In the genomic region with DNA sequence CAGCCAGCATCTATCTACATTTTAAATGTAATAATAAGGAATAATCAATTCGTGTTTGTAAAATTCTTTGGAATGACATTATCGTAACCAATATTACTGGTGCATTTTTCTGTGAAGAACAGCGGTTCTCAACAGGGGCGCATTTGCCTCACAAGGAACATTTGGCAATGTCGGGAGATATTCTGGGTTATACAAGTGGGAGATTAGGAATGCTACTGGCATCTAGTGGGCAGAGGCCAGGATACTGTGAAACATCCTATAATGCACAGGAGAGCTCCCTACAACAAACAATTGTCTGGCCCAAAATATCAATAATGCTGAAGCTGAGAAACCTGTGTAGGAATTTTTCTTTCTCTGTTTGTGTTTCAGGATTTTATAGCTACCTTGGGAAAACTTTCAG, we compare ENCODE assay signal across 2 cellular contexts.
TF ChIP-seq lines count a peak whose summit lies in the region.

No MANE protein-coding gene starts in this region.

TF ChIP-seq in A549, 52 proteins besides CTCF, POLR2A, EP300 and RAD21:
- TF ChIP-seq, protein P1, sequence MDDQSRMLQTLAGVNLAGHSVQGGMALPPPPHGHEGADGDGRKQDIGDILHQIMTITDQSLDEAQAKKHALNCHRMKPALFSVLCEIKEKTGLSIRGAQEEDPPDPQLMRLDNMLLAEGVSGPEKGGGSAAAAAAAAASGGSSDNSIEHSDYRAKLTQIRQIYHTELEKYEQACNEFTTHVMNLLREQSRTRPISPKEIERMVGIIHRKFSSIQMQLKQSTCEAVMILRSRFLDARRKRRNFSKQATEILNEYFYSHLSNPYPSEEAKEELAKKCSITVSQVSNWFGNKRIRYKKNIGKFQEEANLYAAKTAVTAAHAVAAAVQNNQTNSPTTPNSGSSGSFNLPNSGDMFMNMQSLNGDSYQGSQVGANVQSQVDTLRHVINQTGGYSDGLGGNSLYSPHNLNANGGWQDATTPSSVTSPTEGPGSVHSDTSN (IDR thresholded peaks at IDR 0.05), result no peak
- TF ChIP-seq, protein P2, sequence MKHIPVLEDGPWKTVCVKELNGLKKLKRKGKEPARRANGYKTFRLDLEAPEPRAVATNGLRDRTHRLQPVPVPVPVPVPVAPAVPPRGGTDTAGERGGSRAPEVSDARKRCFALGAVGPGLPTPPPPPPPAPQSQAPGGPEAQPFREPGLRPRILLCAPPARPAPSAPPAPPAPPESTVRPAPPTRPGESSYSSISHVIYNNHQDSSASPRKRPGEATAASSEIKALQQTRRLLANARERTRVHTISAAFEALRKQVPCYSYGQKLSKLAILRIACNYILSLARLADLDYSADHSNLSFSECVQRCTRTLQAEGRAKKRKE (CRISPR knock-in tag; IDR thresholded peaks at IDR 0.05; ENCODE audit: low read depth), result no peak
- TF ChIP-seq MAZ (IDR thresholded peaks at IDR 0.05; ENCODE audit: borderline replicate concordance, low read depth, low read length) (no peak), HOXA7 (CRISPR knock-in tag; IDR thresholded peaks at IDR 0.05) (no peak), TP53 (CRISPR knock-in tag; IDR thresholded peaks at IDR 0.05) (no peak), TFCP2L1 (CRISPR knock-in tag; IDR thresholded peaks at IDR 0.05) (no peak), JUN (IDR thresholded peaks at IDR 0.05) (no peak)
- TF ChIP-seq, protein P3, sequence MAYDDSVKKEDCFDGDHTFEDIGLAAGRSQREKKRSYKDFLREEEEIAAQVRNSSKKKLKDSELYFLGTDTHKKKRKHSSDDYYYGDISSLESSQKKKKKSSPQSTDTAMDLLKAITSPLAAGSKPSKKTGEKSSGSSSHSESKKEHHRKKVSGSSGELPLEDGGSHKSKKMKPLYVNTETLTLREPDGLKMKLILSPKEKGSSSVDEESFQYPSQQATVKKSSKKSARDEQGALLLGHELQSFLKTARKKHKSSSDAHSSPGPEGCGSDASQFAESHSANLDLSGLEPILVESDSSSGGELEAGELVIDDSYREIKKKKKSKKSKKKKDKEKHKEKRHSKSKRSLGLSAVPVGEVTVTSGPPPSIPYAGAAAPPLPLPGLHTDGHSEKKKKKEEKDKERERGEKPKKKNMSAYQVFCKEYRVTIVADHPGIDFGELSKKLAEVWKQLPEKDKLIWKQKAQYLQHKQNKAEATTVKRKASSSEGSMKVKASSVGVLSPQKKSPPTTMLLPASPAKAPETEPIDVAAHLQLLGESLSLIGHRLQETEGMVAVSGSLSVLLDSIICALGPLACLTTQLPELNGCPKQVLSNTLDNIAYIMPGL (CRISPR knock-in tag; IDR thresholded peaks at IDR 0.05; ENCODE audit: borderline replicate concordance), result no peak

TF ChIP-seq in HEK293T, 16 proteins besides CTCF, POLR2A, EP300 and RAD21 (continued from another document):
- TF ChIP-seq CTBP1 (IDR thresholded peaks at IDR 0.05; ENCODE audit: borderline replicate concordance) (no peak), ZNF384 (IDR thresholded peaks at IDR 0.05) (no peak), TARDBP (IDR thresholded peaks at IDR 0.05) (no peak), ARNT (IDR thresholded peaks at IDR 0.05) (no peak), HDGF (IDR thresholded peaks at IDR 0.05; ENCODE audit: borderline replicate concordance) (no peak), FOXK2 (IDR thresholded peaks at IDR 0.05) (no peak), BHLHE40 (IDR thresholded peaks at IDR 0.05; ENCODE audit: borderline replicate concordance) (no peak), FOXM1 (IDR thresholded peaks at IDR 0.05; ENCODE audit: borderline replicate concordance) (no peak), LEF1 (IDR thresholded peaks at IDR 0.05; ENCODE audit: borderline replicate concordance) (no peak), SP1 (IDR thresholded peaks at IDR 0.05) (no peak)
- TF ChIP-seq, protein P4, sequence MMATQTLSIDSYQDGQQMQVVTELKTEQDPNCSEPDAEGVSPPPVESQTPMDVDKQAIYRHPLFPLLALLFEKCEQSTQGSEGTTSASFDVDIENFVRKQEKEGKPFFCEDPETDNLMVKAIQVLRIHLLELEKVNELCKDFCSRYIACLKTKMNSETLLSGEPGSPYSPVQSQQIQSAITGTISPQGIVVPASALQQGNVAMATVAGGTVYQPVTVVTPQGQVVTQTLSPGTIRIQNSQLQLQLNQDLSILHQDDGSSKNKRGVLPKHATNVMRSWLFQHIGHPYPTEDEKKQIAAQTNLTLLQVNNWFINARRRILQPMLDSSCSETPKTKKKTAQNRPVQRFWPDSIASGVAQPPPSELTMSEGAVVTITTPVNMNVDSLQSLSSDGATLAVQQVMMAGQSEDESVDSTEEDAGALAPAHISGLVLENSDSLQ (IDR thresholded peaks at IDR 0.05), result no peak
TF ChIP-seq in HEK293T: peak in this region for 0.
